In the genomic region with DNA sequence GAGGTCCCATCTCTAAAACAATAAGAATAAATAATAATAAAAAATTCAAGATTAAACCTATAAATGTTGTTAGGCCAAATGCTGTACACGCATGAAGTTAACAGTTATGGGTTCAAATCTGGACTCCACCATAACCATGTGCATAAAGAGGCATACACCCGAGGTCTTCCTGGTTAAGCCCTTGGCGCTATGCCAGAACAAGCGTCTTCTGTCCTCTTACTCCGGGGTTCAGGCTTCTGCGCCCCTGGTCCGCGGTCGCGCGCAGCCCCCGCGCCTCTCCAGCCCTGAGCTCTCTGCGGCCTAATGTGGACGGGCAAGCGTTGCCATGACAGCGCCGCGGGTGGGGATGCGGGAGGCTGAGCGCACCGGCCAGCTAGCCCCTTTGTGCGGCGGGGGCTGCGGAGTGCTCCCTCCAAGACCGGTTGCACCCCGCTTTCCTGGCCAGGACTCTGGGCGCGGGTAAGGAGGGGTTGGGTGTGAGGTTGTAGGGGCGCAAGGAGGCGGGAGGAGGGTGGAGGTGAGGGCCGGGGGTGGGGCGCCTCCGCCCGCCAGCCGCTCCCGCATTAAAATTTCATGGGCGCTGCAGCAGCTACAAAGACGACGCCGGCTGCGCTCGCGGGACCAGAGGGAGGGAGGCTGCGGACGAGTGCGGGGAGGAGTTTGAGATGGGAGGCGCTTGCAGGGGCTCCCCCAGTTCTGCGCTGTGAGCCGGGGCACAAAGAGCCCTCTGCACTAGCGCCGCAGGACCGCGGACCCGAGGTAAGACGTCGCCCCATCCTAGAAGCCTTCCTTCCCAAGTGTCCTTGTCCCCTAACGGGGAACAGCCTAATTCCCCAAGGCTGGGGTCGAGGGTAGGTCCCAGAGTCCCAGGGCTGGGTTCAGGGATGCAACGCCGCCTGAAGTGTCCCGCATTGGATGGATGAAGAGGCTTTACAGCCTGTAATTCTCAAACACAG, we compare ENCODE assay signal across 8 cellular contexts. TPM values are rescaled to one million over a fixed set of nuclear protein-coding genes. Genes with fewer than 3 reads are reported as not detected.
A peak's percentile ranks its signal among the peaks of the same experiment; 100 is the strongest.
DNase-seq lines count a peak whose midpoint lies in the region; ATAC-seq and TF ChIP-seq lines count a peak whose summit lies in the region.

Gene MIAT, plus strand, starts transcription at position 693 of the 956 bp plus-strand sequence.

- POLR2A ChIA-PET in activated B cell treated with CpG ODN at 0.5 μM for 24 hours (lab: Charles Lee): interaction anchor here (0.7 to 1.6 kb wide), 3 partner anchors 8 to 1093 kb away, joined by 3 to 7 read pairs (median 3); no protein-coding TSS in a partner anchor

- peak; percentile 76 for DNase-seq in COR-L47 (lab: John Stamatoyannopoulos, UW)
- DNase-seq in activated B cell treated with CpG ODN at 0.5 μM for 24 hours: peak; percentile 35
- no peak for DNase-seq in choroid plexus epithelial cell (ENCODE audit: low read depth)
- peak; percentile 41 for DNase-seq in midbrain (lab: John Stamatoyannopoulos, UW)
- DNase-seq in stimulated activated naive CD8-positive, alpha-beta T cell treated with anti-CD3 and anti-CD28 coated beads, Interleukin-15, Interleukin-2, amounts not matched to agents 100 U/mL and 50 U/mL, for 24 hours: peak; percentile 76
- DNase-seq in cortex of kidney (lab: John Stamatoyannopoulos, UW): no peak
- DNase-seq in HK-2 (ENCODE audit: unreplicated experiment): no peak

- H3K4me3 ChIP-seq in choroid plexus epithelial cell (ENCODE audit: low read depth, low read length): peak within 1 kb of the TSS; percentile 32

- CTCF ChIA-PET in activated B cell treated with CpG ODN at 0.5 μM for 24 hours (lab: Charles Lee): interaction anchor here (0.9 kb wide), 1 partner anchor 9 kb away, joined by 3 read pairs; no protein-coding TSS in a partner anchor

- H3K4me1 Mint-ChIP-seq in activated B cell treated with CpG ODN at 0.5 μM for 24 hours: peaks cover 24% of the 10 kb centered on the region

- peak; percentile 62 for ATAC-seq in HG03280 (IDR thresholded peaks at IDR 0.05; ENCODE audit: unreplicated experiment)
- peak; percentile 69 for ATAC-seq in activated B cell treated with CpG ODN at 0.5 μM for 24 hours (ENCODE audit: low read depth)
- ATAC-seq in stimulated activated naive CD8-positive, alpha-beta T cell treated with anti-CD3 and anti-CD28 coated beads, Interleukin-15, Interleukin-2, amounts not matched to agents 100 U/mL and 50 U/mL, for 24 hours: peak; percentile 77

- intact Hi-C loops in activated B cell treated with CpG ODN at 0.5 μM for 24 hours (cut with micrococcal nuclease): loop anchor here (5.0 kb wide), 1 partner anchor 225 kb away; no protein-coding TSS in a partner anchor

- H3K27ac Mint-ChIP-seq in activated B cell treated with CpG ODN at 0.5 μM for 24 hours: no peak within 1 kb of the TSS

- peaks cover 8% of the 10 kb centered on the region for H3K27me3 Mint-ChIP-seq in activated B cell treated with CpG ODN at 0.5 μM for 24 hours

- peak within 1 kb of the TSS; percentile 89 for H3K4me3 Mint-ChIP-seq in activated B cell treated with CpG ODN at 0.5 μM for 24 hours

- no peaks in the 10 kb centered on the region for H3K36me3 Mint-ChIP-seq in activated B cell treated with CpG ODN at 0.5 μM for 24 hours (ENCODE audit: low read depth)

- no peaks in the 10 kb centered on the region for H3K9me3 Mint-ChIP-seq in activated B cell treated with CpG ODN at 0.5 μM for 24 hours

- no peak for TF ChIP-seq CTCF in activated B cell treated with CpG ODN at 0.5 μM for 24 hours (IDR thresholded peaks at IDR 0.05)
- no peak for TF ChIP-seq CTCF in choroid plexus epithelial cell (conservative IDR thresholded peaks at IDR 0.05; ENCODE audit: low read depth, low read length)

RNA-seq across cellular contexts. Expression of gene MIAT, which starts in this region (rescaled TPM):
- total RNA-seq in activated B cell treated with CpG ODN at 0.5 μM for 24 hours: 6.6 and 7.3 TPM in 2 replicates

Comparison
In these comparisons a context has a peak if more than half of its experiments do, and no peak if none do; other contexts are left out.
1. DNase-seq: peak in COR-L47 (single experiment), activated B cell treated with CpG ODN at 0.5 μM for 24 hours (single experiment), midbrain (single experiment) and stimulated activated naive CD8-positive, alpha-beta T cell treated with anti-CD3 and anti-CD28 coated beads, Interleukin-15, Interleukin-2, amounts not matched to agents 100 U/mL and 50 U/mL, for 24 hours (single experiment); none in choroid plexus epithelial cell (single experiment), cortex of kidney (single experiment) and HK-2 (single experiment).
2. Peak in every context shown above with its lines, with median percentiles within 50 percentile points of each other: ATAC-seq.